ENCODE assay signal across 8 cellular contexts in the genomic region with DNA sequence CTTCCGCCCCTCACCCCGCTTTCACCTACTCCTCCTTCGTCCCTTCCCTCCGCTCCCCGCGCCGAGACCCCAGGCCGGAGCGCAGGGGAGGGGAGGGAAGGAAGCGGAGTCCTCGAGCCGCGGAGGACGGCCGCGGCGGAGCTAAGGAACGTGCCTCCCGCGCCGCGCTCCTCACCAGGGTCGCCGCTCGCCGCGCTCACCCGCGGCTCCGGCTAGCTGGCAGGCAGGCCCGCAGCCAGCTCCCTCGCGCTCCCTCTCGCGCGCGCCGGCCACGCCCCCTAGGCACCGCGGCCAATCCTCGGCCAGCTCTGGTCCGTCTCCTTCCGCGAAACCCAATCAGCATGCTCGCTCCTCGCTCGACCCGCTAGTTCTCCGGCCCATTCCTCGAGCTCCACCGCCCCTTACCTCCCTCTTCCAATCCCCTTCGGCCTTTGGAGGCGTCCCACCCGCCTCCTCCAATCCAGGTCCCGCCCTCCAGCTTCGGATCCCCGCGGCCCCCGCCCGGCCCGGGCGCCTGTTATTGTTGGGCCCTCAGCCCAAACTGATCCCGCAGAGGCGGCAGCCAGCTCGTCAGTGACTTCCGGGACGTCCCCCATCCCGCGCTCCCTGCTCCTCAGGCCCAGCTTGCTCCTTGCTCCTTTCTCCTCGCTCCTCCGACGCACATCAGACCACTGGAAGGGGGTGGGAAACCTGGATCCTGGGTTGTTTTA. TPM values are rescaled to one million over a fixed set of nuclear protein-coding genes. Genes with fewer than 3 reads are reported as not detected.
DNase-seq lines count a peak whose midpoint lies in the region; ATAC-seq and TF ChIP-seq lines count a peak whose summit lies in the region.

A gene with protein sequence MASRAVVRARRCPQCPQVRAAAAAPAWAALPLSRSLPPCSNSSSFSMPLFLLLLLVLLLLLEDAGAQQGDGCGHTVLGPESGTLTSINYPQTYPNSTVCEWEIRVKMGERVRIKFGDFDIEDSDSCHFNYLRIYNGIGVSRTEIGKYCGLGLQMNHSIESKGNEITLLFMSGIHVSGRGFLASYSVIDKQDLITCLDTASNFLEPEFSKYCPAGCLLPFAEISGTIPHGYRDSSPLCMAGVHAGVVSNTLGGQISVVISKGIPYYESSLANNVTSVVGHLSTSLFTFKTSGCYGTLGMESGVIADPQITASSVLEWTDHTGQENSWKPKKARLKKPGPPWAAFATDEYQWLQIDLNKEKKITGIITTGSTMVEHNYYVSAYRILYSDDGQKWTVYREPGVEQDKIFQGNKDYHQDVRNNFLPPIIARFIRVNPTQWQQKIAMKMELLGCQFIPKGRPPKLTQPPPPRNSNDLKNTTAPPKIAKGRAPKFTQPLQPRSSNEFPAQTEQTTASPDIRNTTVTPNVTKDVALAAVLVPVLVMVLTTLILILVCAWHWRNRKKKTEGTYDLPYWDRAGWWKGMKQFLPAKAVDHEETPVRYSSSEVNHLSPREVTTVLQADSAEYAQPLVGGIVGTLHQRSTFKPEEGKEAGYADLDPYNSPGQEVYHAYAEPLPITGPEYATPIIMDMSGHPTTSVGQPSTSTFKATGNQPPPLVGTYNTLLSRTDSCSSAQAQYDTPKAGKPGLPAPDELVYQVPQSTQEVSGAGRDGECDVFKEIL (minus strand): TSS at position 231 of the 710 bp plus-strand sequence. CDS start 369 bp downstream, outside the sequence.

- H3K4me3 Mint-ChIP-seq in glutamatergic neuron (ENCODE audit: unreplicated experiment) = peak within 1 kb of the TSS; percentile 94

- H3K36me3 Mint-ChIP-seq in glutamatergic neuron (ENCODE audit: unreplicated experiment) = no peaks in the 10 kb centered on the region

- peak within 1 kb of the TSS; percentile 70 for H3K4me3 ChIP-seq in NB4 (ENCODE audit: low read depth, low read length)

- H3K4me1 Mint-ChIP-seq in glutamatergic neuron (ENCODE audit: low read depth, unreplicated experiment) = peaks cover 9% of the 10 kb centered on the region

- TF ChIP-seq CTCF in NB4 (IDR thresholded peaks at IDR 0.05; ENCODE audit: low read depth, low read length) = no peak
- no peak for TF ChIP-seq CTCF in glutamatergic neuron (IDR thresholded peaks at IDR 0.05; ENCODE audit: partially characterized antibody, unreplicated experiment)
- TF ChIP-seq CTCF in omental fat pad (IDR thresholded peaks at IDR 0.05) = no peak

- TF ChIP-seq POLR2A in NB4 (IDR thresholded peaks at IDR 0.05; ENCODE audit: extremely low read depth, insufficient read length) = peak; percentile 71

- peaks cover 5% of the 10 kb centered on the region for H3K27me3 Mint-ChIP-seq in glutamatergic neuron (ENCODE audit: unreplicated experiment)

- H3K27ac ChIP-seq in temporal lobe (ENCODE audit: low read depth, low read length) = peak within 1 kb of the TSS; percentile 88

- peaks cover 2% of the 10 kb centered on the region for H3K9me3 Mint-ChIP-seq in glutamatergic neuron (ENCODE audit: unreplicated experiment)

- DNase-seq in GM04504 (ENCODE audit: low read depth) (peak; percentile 99), NB4 (ENCODE audit: low read depth) (peak; percentile 98), SKM-1 treated with dmso at 0.1 percent for 144 hours (lab: John Stamatoyannopoulos, UW; ENCODE audit: unreplicated experiment) (peak; percentile 99), glutamatergic neuron (peak; percentile 98), omental fat pad (ENCODE audit: low spot score) (peak; percentile 74)
- peak; percentile 86 for DNase-seq in activated naive CD8-positive, alpha-beta T cell treated with anti-CD3 and anti-CD28 coated beads, Interleukin-2, amount 50 U/mL, for 16 hours (ENCODE audit: low read depth, low spot score)

- H3K27ac Mint-ChIP-seq in glutamatergic neuron (ENCODE audit: unreplicated experiment) = peak within 1 kb of the TSS; percentile 72

- ATAC-seq in HG02571 (IDR thresholded peaks at IDR 0.05; ENCODE audit: unreplicated experiment) (peak; percentile 99), omental fat pad (ENCODE audit: low FRiP score) (peak; percentile 99)

RNA-seq across cellular contexts. Expression of the gene that starts here (rescaled TPM):
- total RNA-seq in glutamatergic neuron (ENCODE audit: unreplicated experiment) (33.9 TPM), omental fat pad (10 to 100 TPM; 25.5 to 40.1 (median 33.0) TPM), temporal lobe (17.5 TPM)

Comparison
In these comparisons a context has a peak if more than half of its experiments do, and no peak if none do; other contexts are left out.
1. Peak in every context shown above with its lines: DNase-seq, ATAC-seq, H3K4me3 ChIP-seq and H3K27ac ChIP-seq.